Comparison of ENCODE assay signal across 9 cellular contexts in genomic region chr12:97404549-97404948, GRCh38. TPM values are rescaled to one million over a fixed set of nuclear protein-coding genes. Genes with fewer than 3 reads are reported as not detected.
A peak's percentile ranks its signal among the peaks of the same experiment; 100 is the strongest.
DNase-seq lines count a peak whose midpoint lies in the region; ATAC-seq and TF ChIP-seq lines count a peak whose summit lies in the region.
"Had no signal": no experiment of that assay in that cellular context is flagged by ENCODE, and none has a peak within 500 bp of the region (broad histone marks: within the 10 kb centered on the region; RNA-seq: fewer than 3 reads in every experiment).

No MANE protein-coding gene starts in this region.

- no CpG with 5 or more reads among the region's 2 CpGs for WGBS in iPS DF 6.9 (ENCODE audit: insufficient coverage, insufficient read length)

- H3K4me3 Mint-ChIP-seq in Calu3 (ENCODE audit: low read depth, unreplicated experiment) = no peak overlapping the region
- no peak overlapping the region for H3K4me3 Mint-ChIP-seq in activated CD4-positive, alpha-beta memory T cell treated with anti-CD3 and anti-CD28 coated beads for 36 hours
- no peak overlapping the region for H3K4me3 Mint-ChIP-seq in T-helper 2 cell treated with Interferon-gamma antibody and Interleukin-4, amounts not matched to agents 5 μg/mL and 100 μg/mL, for 36 hours

- H3K27ac ChIP-seq in iPS DF 6.9 (ENCODE audit: low read length) (no peak overlapping the region), thoracic aorta (no peak overlapping the region)

- no TSS peak for BruUV-seq in Calu3 (replicated peaks; lab: Mats Ljungman, UMichigan)

- DNase-seq in Calu3 (peak; percentile 64), NCI-H2081 (lab: John Stamatoyannopoulos, UW) (peak; percentile 65 to 86), iPS DF 6.9 (ENCODE audit: low read depth, low spot score) (peak; percentile 60), thoracic aorta (ENCODE audit: low spot score) (no peak)
- DNase-seq in activated CD4-positive, alpha-beta memory T cell treated with anti-CD3 and anti-CD28 coated beads for 36 hours = peak; percentile 11
- no peak for DNase-seq in T-helper 2 cell treated with Interferon-gamma antibody and Interleukin-4, amounts not matched to agents 5 μg/mL and 100 μg/mL, for 36 hours (ENCODE audit: low spot score)

- no peaks in the 10 kb centered on the region for H3K9me3 Mint-ChIP-seq in Calu3 (ENCODE audit: low read depth, unreplicated experiment)
- H3K9me3 Mint-ChIP-seq in activated CD4-positive, alpha-beta memory T cell treated with anti-CD3 and anti-CD28 coated beads for 36 hours = no peaks in the 10 kb centered on the region
- no peaks in the 10 kb centered on the region for H3K9me3 Mint-ChIP-seq in T-helper 2 cell treated with Interferon-gamma antibody and Interleukin-4, amounts not matched to agents 5 μg/mL and 100 μg/mL, for 36 hours

- CTCF ChIA-PET in Calu3 (lab: Charles Lee) = interaction anchor here (0.9 to 1.4 kb wide), 3 partner anchors 19 to 256 kb away, joined by 4 to 12 read pairs (median 5); no protein-coding TSS in a partner anchor
- CTCF ChIA-PET in activated CD4-positive, alpha-beta memory T cell treated with anti-CD3 and anti-CD28 coated beads for 36 hours (lab: Charles Lee) = interaction anchor here (0.6 to 1.4 kb wide), 8 partner anchors 10 to 737 kb away, joined by 3 to 5 read pairs (median 4); no protein-coding TSS in a partner anchor

- no peaks in the 10 kb centered on the region for H3K27me3 Mint-ChIP-seq in Calu3 (ENCODE audit: unreplicated experiment)
- H3K27me3 Mint-ChIP-seq in activated CD4-positive, alpha-beta memory T cell treated with anti-CD3 and anti-CD28 coated beads for 36 hours = no peaks in the 10 kb centered on the region
- no peaks in the 10 kb centered on the region for H3K27me3 Mint-ChIP-seq in T-helper 2 cell treated with Interferon-gamma antibody and Interleukin-4, amounts not matched to agents 5 μg/mL and 100 μg/mL, for 36 hours (ENCODE audit: low read depth)

- no peaks in the 10 kb centered on the region for H3K27me3 ChIP-seq in iPS DF 6.9 (ENCODE audit: control insufficient read depth, insufficient read depth, low read length)
- H3K27me3 ChIP-seq in thoracic aorta (replicated peaks; ENCODE audit: insufficient read depth) = no peaks in the 10 kb centered on the region

- ATAC-seq in GM19023 (IDR thresholded peaks at IDR 0.05; ENCODE audit: unreplicated experiment) = peak; percentile 84
- ATAC-seq in HG03045 (IDR thresholded peaks at IDR 0.05; ENCODE audit: unreplicated experiment) = peak; percentile 70
- no peak for ATAC-seq in thoracic aorta (ENCODE audit: insufficient number of reproducible peaks, low FRiP score, low read depth)

- no peaks in the 10 kb centered on the region for H3K36me3 Mint-ChIP-seq in Calu3 (ENCODE audit: insufficient read depth, unreplicated experiment)
- H3K36me3 Mint-ChIP-seq in activated CD4-positive, alpha-beta memory T cell treated with anti-CD3 and anti-CD28 coated beads for 36 hours = no peaks in the 10 kb centered on the region
- no peaks in the 10 kb centered on the region for H3K36me3 Mint-ChIP-seq in T-helper 2 cell treated with Interferon-gamma antibody and Interleukin-4, amounts not matched to agents 5 μg/mL and 100 μg/mL, for 36 hours (ENCODE audit: low read depth)

- no peaks in the 10 kb centered on the region for H3K9me3 ChIP-seq in iPS DF 6.9 (ENCODE audit: control insufficient read depth, insufficient read depth, low read length)
- no peaks in the 10 kb centered on the region for H3K9me3 ChIP-seq in thoracic aorta

- TF ChIP-seq CTCF in Calu3 (IDR thresholded peaks at IDR 0.05; ENCODE audit: unreplicated experiment) (peak; percentile 82), thoracic aorta (IDR thresholded peaks at IDR 0.05) (peak; percentile 50)

- H3K4me1 Mint-ChIP-seq in Calu3 (ENCODE audit: low read depth, unreplicated experiment) = no peaks in the 10 kb centered on the region
- H3K4me1 Mint-ChIP-seq in activated CD4-positive, alpha-beta memory T cell treated with anti-CD3 and anti-CD28 coated beads for 36 hours (ENCODE audit: low read depth) = no peaks in the 10 kb centered on the region
- H3K4me1 Mint-ChIP-seq in T-helper 2 cell treated with Interferon-gamma antibody and Interleukin-4, amounts not matched to agents 5 μg/mL and 100 μg/mL, for 36 hours (ENCODE audit: low read depth) = no peaks in the 10 kb centered on the region

- H3K4me3 ChIP-seq in iPS DF 6.9 (ENCODE audit: low read length) = no peak overlapping the region
- no peak overlapping the region for H3K4me3 ChIP-seq in thoracic aorta

- no peaks in the 10 kb centered on the region for H3K36me3 ChIP-seq in iPS DF 6.9 (ENCODE audit: control insufficient read depth, insufficient read depth, low read length)
- H3K36me3 ChIP-seq in thoracic aorta = no peaks in the 10 kb centered on the region

- POLR2A ChIA-PET in activated CD4-positive, alpha-beta memory T cell treated with anti-CD3 and anti-CD28 coated beads for 36 hours (lab: Charles Lee) = no interaction called here

- H3K4me1 ChIP-seq in iPS DF 6.9 (ENCODE audit: control insufficient read depth, insufficient read depth, low read length) (no peaks in the 10 kb centered on the region), thoracic aorta (ENCODE audit: control insufficient read depth in 1 of 2, low read depth in 2 of 2) (no peaks in the 10 kb centered on the region)

- intact Hi-C loops in Calu3 (cut with micrococcal nuclease; ENCODE audit: unreplicated experiment) = loop anchor here (1.0 to 10.0 kb wide), 6 partner anchors 92 to 830 kb away; no protein-coding TSS in a partner anchor
- intact Hi-C loops in activated CD4-positive, alpha-beta memory T cell treated with anti-CD3 and anti-CD28 coated beads for 36 hours (cut with micrococcal nuclease) = loop anchor here (1.0 to 10.0 kb wide), 2 partner anchors 255 to 830 kb away; no protein-coding TSS in a partner anchor

- no peak overlapping the region for H3K27ac Mint-ChIP-seq in Calu3 (ENCODE audit: unreplicated experiment)
- H3K27ac Mint-ChIP-seq in activated CD4-positive, alpha-beta memory T cell treated with anti-CD3 and anti-CD28 coated beads for 36 hours = no peak overlapping the region
- no peak overlapping the region for H3K27ac Mint-ChIP-seq in T-helper 2 cell treated with Interferon-gamma antibody and Interleukin-4, amounts not matched to agents 5 μg/mL and 100 μg/mL, for 36 hours

RNA-seq across cellular contexts. Expression of gene RMST, which starts 58.1 kb away (rescaled TPM):
- total RNA-seq in Calu3 (2022) = 0.59 and 0.83 TPM in 2 replicates
- total RNA-seq in activated CD4-positive, alpha-beta memory T cell treated with anti-CD3 and anti-CD28 coated beads for 36 hours = not detected
- 1 to 10 TPM in 1 of 2 donors, not detected in 1; 2.2 TPM for total RNA-seq in thoracic aorta
- total RNA-seq: T-helper 1 cell treated with Interleukin-12 subunit alpha and Interleukin-12 subunit beta and Interleukin-4 antibody, amounts not matched to agents 30 ng/mL and 1 ng/mL, for 36 hours had no signal

Comparison
In these comparisons a context has a peak if more than half of its experiments do, and no peak if none do; other contexts are left out.
1. DNase-seq: peak in Calu3 (single experiment), NCI-H2081 (2 of 2), activated CD4-positive, alpha-beta memory T cell treated with anti-CD3 and anti-CD28 coated beads for 36 hours (single experiment) and iPS DF 6.9 (single experiment); none in thoracic aorta (single experiment) and T-helper 2 cell treated with Interferon-gamma antibody and Interleukin-4, amounts not matched to agents 5 μg/mL and 100 μg/mL, for 36 hours (single experiment).